ENCODE assay signal across 8 cellular contexts in genomic region chr6:138454976-138455706, GRCh38. TPM values are rescaled to one million over a fixed set of nuclear protein-coding genes. Genes with fewer than 3 reads are reported as not detected.
DNase-seq lines count a peak whose midpoint lies in the region; ATAC-seq, FAIRE-seq and TF ChIP-seq lines count a peak whose summit lies in the region.

No MANE protein-coding gene starts in this region.

- peaks cover 3 to 6% of the 10 kb centered on the region in 2 donors for H3K4me1 ChIP-seq in left lung

- no peaks in the 10 kb centered on the region for H3K36me3 Mint-ChIP-seq in Calu3 (ENCODE audit: insufficient read depth, unreplicated experiment)

- no TSS peak for BruUV-seq in Calu3 (replicated peaks; lab: Mats Ljungman, UMichigan)

- peak overlapping the region in 1 of 2 donors; percentile 38 for H3K27ac ChIP-seq in left lung

- DNase-seq in Calu3 (peak; percentile 59), activated T-cell treated with anti-CD3 and anti-CD28 coated beads for 24 hours (ENCODE audit: low read depth) (peak; percentile 35), left lung (peak in 1 of 2 donors; percentile 59), urothelium cell line (ENCODE audit: low spot score) (peak; percentile 20), NCI-H187 (lab: John Stamatoyannopoulos, UW) (no peak), GM10266 (ENCODE audit: extremely low spot score) (no peak)

- H3K27me3 Mint-ChIP-seq in Calu3 (ENCODE audit: unreplicated experiment) = no peaks in the 10 kb centered on the region

- H3K4me3 Mint-ChIP-seq in Calu3 (ENCODE audit: low read depth, unreplicated experiment) = peak overlapping the region; percentile 49

- no peaks in the 10 kb centered on the region for H3K36me3 ChIP-seq in left lung

- FAIRE-seq in urothelium cell line (lab: Jason Lieb, UNC) = no peak

- no peaks in the 10 kb centered on the region for H3K9me3 Mint-ChIP-seq in Calu3 (ENCODE audit: low read depth, unreplicated experiment)

- H3K27me3 ChIP-seq in left lung = no peaks in the 10 kb centered on the region

- intact Hi-C loops in Calu3 (cut with micrococcal nuclease; ENCODE audit: unreplicated experiment) (loop anchor here (2.0 to 5.0 kb wide), 2 partner anchors 37 to 54 kb away; no protein-coding TSS in a partner anchor), left lung (cut with DNase I) (no loop called here)

- ATAC-seq in HG03045 (IDR thresholded peaks at IDR 0.05; ENCODE audit: unreplicated experiment) (peak; percentile 55), left lung (peak; percentile 87), GM19328 (IDR thresholded peaks at IDR 0.05; ENCODE audit: unreplicated experiment) (no peak)

- H3K4me3 ChIP-seq in left lung = no peak overlapping the region

- CTCF ChIA-PET in Calu3 (lab: Charles Lee) = interaction anchor here (0.8 to 1.5 kb wide), 9 partner anchors 10 to 66 kb away, joined by 3 to 8 read pairs (median 4); no protein-coding TSS in a partner anchor

- peaks cover 36% of the 10 kb centered on the region for H3K4me1 Mint-ChIP-seq in Calu3 (ENCODE audit: low read depth, unreplicated experiment)

- H3K9me3 ChIP-seq in left lung = no peaks in the 10 kb centered on the region

- TF ChIP-seq CTCF in Calu3 (IDR thresholded peaks at IDR 0.05; ENCODE audit: unreplicated experiment) (no peak), left lung (IDR thresholded peaks at IDR 0.05) (no peak), GM10266 (IDR thresholded peaks at IDR 0.05; ENCODE audit: control insufficient read depth, insufficient read depth, low read depth, missing control alignments) (no peak)

- H3K27ac Mint-ChIP-seq in Calu3 (ENCODE audit: unreplicated experiment) = peak overlapping the region; percentile 91

RNA-seq across cellular contexts. Expression of gene NHSL1, which starts 44.2 kb away (rescaled TPM):
- total RNA-seq in Calu3 (2022) (26.6 and 26.8 TPM in 2 replicates), left lung (10 to 100 TPM; 37.8 to 75.6 TPM)

RNA-seq across cellular contexts. Expression of gene HEBP2, which starts 51.1 kb away (rescaled TPM):
- 33.4 and 36.7 TPM in 2 replicates for total RNA-seq in Calu3 (2022)
- 10 to 100 TPM; 47.6 to 50.0 TPM for total RNA-seq in left lung

Comparison
In these comparisons a context has a peak if more than half of its experiments do, and no peak if none do; other contexts are left out.
1. DNase-seq: peak in Calu3 (single experiment), activated T-cell treated with anti-CD3 and anti-CD28 coated beads for 24 hours (single experiment) and urothelium cell line (single experiment); none in NCI-H187 (0 of 2) and GM10266 (single experiment).